15 cellular contexts compared by ENCODE assay signal in the genomic region with DNA sequence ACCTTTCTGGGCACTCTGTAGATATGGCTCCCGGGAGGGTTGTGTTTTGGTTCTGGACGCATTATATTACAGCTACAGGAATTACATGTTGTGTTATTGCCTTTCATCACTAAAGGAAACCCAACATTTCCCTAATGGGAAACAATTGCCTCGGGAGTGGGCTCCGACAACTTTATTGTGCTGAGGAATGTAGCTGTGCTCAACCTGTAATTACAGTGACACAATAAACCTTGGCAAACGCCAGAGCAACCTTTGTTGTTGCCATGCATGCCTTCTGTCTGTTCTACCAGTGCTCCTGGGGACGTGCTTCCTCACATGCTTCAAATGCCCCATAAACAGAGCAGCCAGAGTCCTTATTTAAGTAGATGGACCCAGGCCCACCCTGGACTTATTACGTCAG.
DNase-seq lines count a peak whose midpoint lies in the region; ATAC-seq, FAIRE-seq and TF ChIP-seq lines count a peak whose summit lies in the region.
"Had no signal": no experiment of that assay in that cellular context is flagged by ENCODE, and none has a peak within 500 bp of the region (broad histone marks: within the 10 kb centered on the region; RNA-seq: fewer than 3 reads in every experiment).

No MANE protein-coding gene starts in this region.

- DNase-seq in NT2/D1 (ENCODE audit: low read depth, low spot score), result peak; percentile 38
- peak; percentile 18 to 47 for DNase-seq in left colon
- peak; percentile 40 for DNase-seq in small intestine
- no peak for DNase-seq in vagina (ENCODE audit: extremely low spot score in 2 of 2)
- DNase-seq in KBM-7, result no peak
- no peak for DNase-seq in right atrium auricular region (ENCODE audit: low spot score)
- DNase-seq: CD8-positive, alpha-beta memory T cell; KG1; NCI-H1092 treated with DMSO at 0.1 percent for 48 hours; NCI-H187; NCI-H526; SHP77 had no signal

- H3K4me3 ChIP-seq in HEK293 (ENCODE audit: low read depth, low read length), result no peak overlapping the region
- no peak overlapping the region for H3K4me3 ChIP-seq in NT2/D1 (ENCODE audit: insufficient read length, low read depth)
- H3K4me3 ChIP-seq in small intestine (ENCODE audit: low read depth in 1 of 2, low read length in 2 of 2), result no peak overlapping the region
- H3K4me3 ChIP-seq in vagina, result no peak overlapping the region
- H3K4me3 ChIP-seq in right atrium auricular region, result no peak overlapping the region
- H3K4me3 ChIP-seq: Peyer's patch had no signal

- POLR2A ChIA-PET in HEK293 (lab: Yijun Ruan, JAX), result no interaction called here

- in situ Hi-C loops in KBM-7 (cut with MboI; ENCODE audit: low pct_unique_long_range_greater_than_20kb, low sequenced_read_pairs), result no loop called here

- no peaks in the 10 kb centered on the region for H3K36me3 ChIP-seq in HEK293 (ENCODE audit: control insufficient read depth in 2 of 2, insufficient read depth in 1 of 2, low read length in 2 of 2)
- H3K36me3 ChIP-seq in NT2/D1 (ENCODE audit: insufficient read depth, insufficient read length, low read length), result no peaks in the 10 kb centered on the region
- no peaks in the 10 kb centered on the region for H3K36me3 ChIP-seq in small intestine (ENCODE audit: control insufficient read depth in 2 of 2, insufficient read depth in 2 of 2, low read length in 2 of 2)
- no peaks in the 10 kb centered on the region for H3K36me3 ChIP-seq in vagina
- H3K36me3 ChIP-seq in right atrium auricular region, result no peaks in the 10 kb centered on the region
- H3K36me3 ChIP-seq: Peyer's patch had no signal

- no peak for TF ChIP-seq CTCF in HEK293 (tag by site-specific recombination; IDR thresholded peaks at IDR 0.05)
- no peak for TF ChIP-seq CTCF in vagina (IDR thresholded peaks at IDR 0.05)
- no peak for TF ChIP-seq CTCF in right atrium auricular region (IDR thresholded peaks at IDR 0.05)

- no peak overlapping the region for H3K9ac ChIP-seq in NT2/D1 (ENCODE audit: insufficient read length, low read depth)

- WGBS in small intestine, 3 donors, result 16 to 47% (median 28%) methylated on average over 7 of the region's 7 CpGs

- ATAC-seq in left colon, result peak; percentile 83

- H3K27me3 ChIP-seq in NT2/D1 (ENCODE audit: insufficient read depth, insufficient read length), result no peaks in the 10 kb centered on the region
- peaks cover 0 to 3% of the 10 kb centered on the region in 2 donors for H3K27me3 ChIP-seq in small intestine (ENCODE audit: control insufficient read depth in 2 of 2, insufficient read depth in 2 of 2, low read length in 2 of 2)
- H3K27me3 ChIP-seq in vagina, result no peaks in the 10 kb centered on the region
- no peaks in the 10 kb centered on the region for H3K27me3 ChIP-seq in right atrium auricular region
- H3K27me3 ChIP-seq: Peyer's patch had no signal

- H3K9me3 ChIP-seq in HEK293 (ENCODE audit: control insufficient read depth, insufficient read depth, low read depth, low read length) (no peaks in the 10 kb centered on the region), NT2/D1 (ENCODE audit: insufficient read depth, low read length) (0 out of 2 replicates have a peak, but pooled peaks cover 4% of the 10 kb centered on the region), small intestine (ENCODE audit: control insufficient read depth, low read depth) (no peaks in the 10 kb centered on the region), vagina (no peaks in the 10 kb centered on the region), right atrium auricular region (no peaks in the 10 kb centered on the region)
- H3K9me3 ChIP-seq: Peyer's patch had no signal

- no peak overlapping the region for H3K27ac ChIP-seq in HEK293 (ENCODE audit: extremely low read depth, low read depth, low read length)
- no peak overlapping the region for H3K27ac ChIP-seq in small intestine (ENCODE audit: low read depth in 1 of 2, low read length in 1 of 2)
- H3K27ac ChIP-seq in vagina, result no peak overlapping the region
- H3K27ac ChIP-seq in right atrium auricular region, result no peak overlapping the region
- H3K27ac ChIP-seq: Peyer's patch had no signal

- H3K4me1 ChIP-seq in HEK293 (ENCODE audit: control insufficient read depth, insufficient read depth, low read length) (no peaks in the 10 kb centered on the region), NT2/D1 (ENCODE audit: insufficient read depth, insufficient read length) (no peaks in the 10 kb centered on the region), small intestine (ENCODE audit: control insufficient read depth in 2 of 2, insufficient read depth in 1 of 2, low read depth in 1 of 2, low read length in 1 of 2) (peaks cover 0 to 3% of the 10 kb centered on the region in 2 donors), vagina (no peaks in the 10 kb centered on the region), right atrium auricular region (no peaks in the 10 kb centered on the region)
- H3K4me1 ChIP-seq: Peyer's patch had no signal

- intact Hi-C loops in left colon (cut with DNase I, micrococcal nuclease), result no loop called here
- intact Hi-C loops in vagina (cut with DNase I), result loop anchor here (10.0 kb wide), 1 partner anchor 495 kb away; no protein-coding TSS in a partner anchor

- no peak for FAIRE-seq in small intestine (lab: Jason Lieb, UNC)
- FAIRE-seq: H54 had no signal

- CTCF ChIA-PET in HEK293 (lab: Yijun Ruan, JAX), result no interaction called here

- no peak for TF ChIP-seq POLR2A in vagina (IDR thresholded peaks at IDR 0.05)

TF ChIP-seq in HEK293, 187 proteins besides CTCF, POLR2A, EP300 and RAD21:
- TF ChIP-seq SP7 (tag by site-specific recombination; IDR thresholded peaks at IDR 0.05) (peak; percentile 91), ZNF239 (tag by site-specific recombination; IDR thresholded peaks at IDR 0.05) (no peak), ZNF777 (tag by site-specific recombination; IDR thresholded peaks at IDR 0.05; ENCODE audit: borderline replicate concordance) (no peak), ZNF221 (tag by site-specific recombination; IDR thresholded peaks at IDR 0.05; ENCODE audit: borderline replicate concordance) (no peak)

Comparison
In these comparisons a context has a peak if more than half of its experiments do, and no peak if none do; other contexts are left out.
1. DNase-seq: peak in NT2/D1 (single experiment), left colon (2 of 2) and small intestine (single experiment); none in vagina (0 of 2), KBM-7 (single experiment) and right atrium auricular region (single experiment).